ENCODE assay signal across 8 cellular contexts in genomic region chr7:130365511-130366441, GRCh38. TPM values are rescaled to one million over a fixed set of nuclear protein-coding genes. Genes with fewer than 3 reads are reported as not detected.
DNase-seq lines count a peak whose midpoint lies in the region; TF ChIP-seq lines count a peak whose summit lies in the region.

No MANE protein-coding gene starts in this region.

- no peak for TF ChIP-seq CTCF in astrocyte of the spinal cord (IDR thresholded peaks at IDR 0.05; ENCODE audit: low read depth, low read length)
- TF ChIP-seq CTCF in neural progenitor cell (IDR thresholded peaks at IDR 0.05): no peak
- no peak for TF ChIP-seq CTCF in Calu3 (IDR thresholded peaks at IDR 0.05; ENCODE audit: unreplicated experiment)
- TF ChIP-seq CTCF in brain microvascular endothelial cell (IDR thresholded peaks at IDR 0.05; ENCODE audit: low read depth, low read length, missing control alignments): no peak

- H4K20me1 ChIP-seq in neural progenitor cell (ENCODE audit: low read depth): no peaks in the 10 kb centered on the region

- H3K9me3 ChIP-seq in neural progenitor cell (ENCODE audit: low read depth): no peaks in the 10 kb centered on the region

- H3K4me3 ChIP-seq in astrocyte of the spinal cord (ENCODE audit: low read depth, low read length) (no peak overlapping the region), neural progenitor cell (no peak overlapping the region), brain microvascular endothelial cell (ENCODE audit: low read depth, low read length) (no peak overlapping the region)

- H3K27me3 ChIP-seq in neural progenitor cell: no peaks in the 10 kb centered on the region
- no peaks in the 10 kb centered on the region for H3K27me3 ChIP-seq in brain microvascular endothelial cell (replicated peaks)

- no peak overlapping the region for H3K9ac ChIP-seq in neural progenitor cell

- H3K4me1 ChIP-seq in neural progenitor cell: no peaks in the 10 kb centered on the region

- H3K4me1 Mint-ChIP-seq in neural progenitor cell: peaks cover 56% of the 10 kb centered on the region
- peaks cover 16% of the 10 kb centered on the region for H3K4me1 Mint-ChIP-seq in Calu3 (ENCODE audit: low read depth, unreplicated experiment)

- CTCF ChIA-PET in Calu3 (lab: Charles Lee): no interaction called here

- DNase-seq in DMS79 treated with DMSO at 0.1 percent for 48 hours (lab: John Stamatoyannopoulos, UW) (peak; percentile 99), HCEC 1CT (peak; percentile 87), NCI-H2107 (lab: John Stamatoyannopoulos, UW) (peak; percentile 94), astrocyte of the spinal cord (ENCODE audit: low read depth, low spot score) (peak; percentile 96), neural progenitor cell (ENCODE audit: low spot score) (peak; percentile 41), Calu3 (no peak), NOMO-1 treated with DMSO at 0.1 percent for 48 hours (lab: John Stamatoyannopoulos, UW; ENCODE audit: unreplicated experiment) (no peak), brain microvascular endothelial cell (no peak)

- H3K4me2 ChIP-seq in neural progenitor cell: no peak overlapping the region

- H3K36me3 Mint-ChIP-seq in neural progenitor cell: no peaks in the 10 kb centered on the region
- no peaks in the 10 kb centered on the region for H3K36me3 Mint-ChIP-seq in Calu3 (ENCODE audit: insufficient read depth, unreplicated experiment)

- peak overlapping the region; percentile 99 for H3K27ac Mint-ChIP-seq in neural progenitor cell
- no peak overlapping the region for H3K27ac Mint-ChIP-seq in Calu3 (ENCODE audit: unreplicated experiment)

- no peak overlapping the region for H2AFZ ChIP-seq in neural progenitor cell (replicated peaks)

- H3K27ac ChIP-seq in neural progenitor cell (no peak overlapping the region), brain microvascular endothelial cell (no peak overlapping the region)

- intact Hi-C loops in Calu3 (cut with micrococcal nuclease; ENCODE audit: unreplicated experiment): no loop called here

- H3K4me3 Mint-ChIP-seq in neural progenitor cell (peak overlapping the region; percentile 36), Calu3 (ENCODE audit: low read depth, unreplicated experiment) (no peak overlapping the region)

- H3K9me3 Mint-ChIP-seq in neural progenitor cell (peaks cover 5% of the 10 kb centered on the region), Calu3 (ENCODE audit: low read depth, unreplicated experiment) (no peaks in the 10 kb centered on the region)

- no TSS peak for BruUV-seq in Calu3 (replicated peaks; lab: Mats Ljungman, UMichigan)

- in situ Hi-C loops in astrocyte of the spinal cord (cut with HindIII; ENCODE audit: low sequenced_read_pairs): no loop called here
- in situ Hi-C loops in brain microvascular endothelial cell (cut with HindIII; ENCODE audit: low pct_ligation_motif_present, low sequenced_read_pairs): no loop called here

- H3K79me2 ChIP-seq in neural progenitor cell (ENCODE audit: low read depth): no peaks in the 10 kb centered on the region

- H3F3A ChIP-seq in neural progenitor cell (ENCODE audit: low read depth): no peaks in the 10 kb centered on the region

- H3K36me3 ChIP-seq in neural progenitor cell: no peaks in the 10 kb centered on the region
- no peaks in the 10 kb centered on the region for H3K36me3 ChIP-seq in brain microvascular endothelial cell (replicated peaks)

- H3K27me3 Mint-ChIP-seq in neural progenitor cell (ENCODE audit: insufficient read depth, low read depth) (peaks cover 8% of the 10 kb centered on the region), Calu3 (ENCODE audit: unreplicated experiment) (no peaks in the 10 kb centered on the region)

RNA-seq across cellular contexts. Expression of gene CPA1, which starts 14.5 kb away (rescaled TPM):
- total RNA-seq in neural progenitor cell (ENCODE audit: low replicate concordance): not detected in 2 replicates
- total RNA-seq in Calu3 (2022): not detected in 2 replicates

RNA-seq across cellular contexts. Expression of gene CPA5, which starts 21.2 kb away (rescaled TPM):
- total RNA-seq in neural progenitor cell (ENCODE audit: low replicate concordance): 0.50 TPM in 1 of 2 replicates, not detected in the other
- not detected in 2 replicates for total RNA-seq in Calu3 (2022)

Comparison
In these comparisons a context has a peak if more than half of its experiments do, and no peak if none do; other contexts are left out.
1. DNase-seq: peak in DMS79 treated with DMSO at 0.1 percent for 48 hours (single experiment), HCEC 1CT (single experiment), NCI-H2107 (single experiment), astrocyte of the spinal cord (single experiment) and neural progenitor cell (single experiment); none in Calu3 (single experiment), NOMO-1 treated with DMSO at 0.1 percent for 48 hours (single experiment) and brain microvascular endothelial cell (single experiment).